Comparison of ENCODE assay signal across 21 cellular contexts in the genomic region with DNA sequence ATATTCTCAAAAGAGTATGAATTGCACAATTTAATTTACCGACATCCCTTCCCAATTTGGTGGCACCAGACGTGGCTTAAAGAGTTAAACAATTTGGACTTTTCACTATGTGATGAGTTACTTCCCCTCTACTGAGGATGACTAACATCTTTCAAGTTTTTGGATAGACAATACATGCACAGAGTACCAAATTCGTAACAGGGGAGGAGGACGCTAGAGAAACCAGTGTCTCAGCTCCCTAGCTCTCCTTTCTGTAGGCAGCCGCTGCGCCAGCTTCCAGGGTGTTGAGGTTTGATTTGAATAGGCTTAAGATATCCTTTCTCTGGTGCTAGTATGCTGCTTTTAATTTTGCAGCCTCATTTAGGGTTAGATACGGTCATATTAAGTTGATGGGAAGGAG.
DNase-seq lines count a peak whose midpoint lies in the region; ATAC-seq and TF ChIP-seq lines count a peak whose summit lies in the region.
"Had no signal": no experiment of that assay in that cellular context is flagged by ENCODE, and none has a peak within 500 bp of the region (broad histone marks: within the 10 kb centered on the region; RNA-seq: fewer than 3 reads in every experiment).

No MANE protein-coding gene starts in this region.

- peak overlapping the region; percentile 34 for H3K27ac Mint-ChIP-seq in activated T-cell treated with anti-CD3 and anti-CD28 coated beads, Interleukin-2, amount 50 U/mL, for 24 hours
- peak overlapping the region; percentile 43 for H3K27ac Mint-ChIP-seq in activated T-helper 2 cell treated with anti-CD3 and anti-CD28 coated beads, Interferon-gamma antibody, Interleukin-2, Interleukin-4, amounts not matched to agents 10 μg/mL and 5 μg/mL and 100 μg/mL, durations not matched to agents 14 hours and 24 hours and 36 hours
- H3K27ac Mint-ChIP-seq in naive B cell (peak overlapping the region; percentile 85 to 96 (median 93)), T-helper 17 cell (no peak overlapping the region)
- H3K27ac Mint-ChIP-seq: natural killer cell; T-helper 2 cell treated with Interferon-gamma antibody and Interleukin-4, amounts not matched to agents 5 μg/mL and 100 μg/mL, for 36 hours had no signal

- ATAC-seq in naive B cell (ENCODE audit: low read depth in 2 of 2) (no peak), GM19324 (IDR thresholded peaks at IDR 0.05; ENCODE audit: low FRiP score, unreplicated experiment) (no peak), T-helper 17 cell (no peak)
- ATAC-seq: natural killer cell, right lobe of liver had no signal

- no peak for DNase-seq in activated T-cell treated with anti-CD3 and anti-CD28 coated beads, Interleukin-2, amount 50 U/mL, for 24 hours
- no peak for DNase-seq in activated T-cell treated with anti-CD3 and anti-CD28 coated beads, Interleukin-2, amount 50 U/mL, for 48 hours
- DNase-seq in activated T-helper 2 cell treated with anti-CD3 and anti-CD28 coated beads, Interferon-gamma antibody, Interleukin-2, Interleukin-4, amounts not matched to agents 10 μg/mL and 5 μg/mL and 100 μg/mL, durations not matched to agents 14 hours and 24 hours and 36 hours (ENCODE audit: low spot score): no peak
- DNase-seq in naive B cell (no peak), transverse colon (no peak), lower leg skin (ENCODE audit: low spot score in 2 of 2) (no peak), T-helper 17 cell (no peak)
- DNase-seq: activated CD4-positive, CD25-positive, alpha-beta regulatory T cell; activated CD8-positive, alpha-beta memory T cell treated with anti-CD3 and anti-CD28 coated beads for 24 hours; left colon; natural killer cell; NCI-H1417 treated with DMSO at 0.1 percent for 48 hours; NCI-H524; right lobe of liver; RPMI8226; SK-N-SH; stimulated activated CD4-positive, alpha-beta T cell treated with anti-CD3 and anti-CD28 coated beads, Interleukin-15, amount 100 ng/mL, for 24 hours; uterus had no signal

- TF ChIP-seq POLR2A in transverse colon (IDR thresholded peaks at IDR 0.05): no peak
- TF ChIP-seq POLR2A in lower leg skin (IDR thresholded peaks at IDR 0.05): no peak

- H3K36me3 ChIP-seq in transverse colon: no peaks in the 10 kb centered on the region
- H3K36me3 ChIP-seq: right lobe of liver, uterus had no signal

- H3K4me3 ChIP-seq in transverse colon: no peak overlapping the region
- H3K4me3 ChIP-seq in lower leg skin (ENCODE audit: low read depth, poor library complexity, severe bottlenecking): no peak overlapping the region
- H3K4me3 ChIP-seq: right lobe of liver, uterus had no signal

- TF ChIP-seq EP300 in transverse colon (IDR thresholded peaks at IDR 0.05; ENCODE audit: low read depth): no peak

- H3K9me3 Mint-ChIP-seq in activated T-cell treated with anti-CD3 and anti-CD28 coated beads, Interleukin-2, amount 50 U/mL, for 24 hours: no peaks in the 10 kb centered on the region
- H3K9me3 Mint-ChIP-seq in activated T-helper 2 cell treated with anti-CD3 and anti-CD28 coated beads, Interferon-gamma antibody, Interleukin-2, Interleukin-4, amounts not matched to agents 10 μg/mL and 5 μg/mL and 100 μg/mL, durations not matched to agents 14 hours and 24 hours and 36 hours: peaks cover 13% of the 10 kb centered on the region
- H3K9me3 Mint-ChIP-seq in naive B cell: peaks cover 0 to 1% (median 0%) of the 10 kb centered on the region in 7 donors
- H3K9me3 Mint-ChIP-seq: natural killer cell had no signal

- intact Hi-C loops in activated T-helper 2 cell treated with anti-CD3 and anti-CD28 coated beads, Interferon-gamma antibody, Interleukin-2, Interleukin-4, amounts not matched to agents 10 μg/mL and 5 μg/mL and 100 μg/mL, durations not matched to agents 14 hours and 24 hours and 36 hours (cut with micrococcal nuclease): loop anchor here (10.0 kb wide), 1 partner anchor 330 kb away; no protein-coding TSS in a partner anchor
- intact Hi-C loops in transverse colon (cut with DNase I; ENCODE audit: low total_unique reads) (no loop called here), lower leg skin (cut with DNase I; ENCODE audit: low total_unique reads) (no loop called here)

- peaks cover 50% of the 10 kb centered on the region for H3K4me1 Mint-ChIP-seq in activated T-cell treated with anti-CD3 and anti-CD28 coated beads, Interleukin-2, amount 50 U/mL, for 24 hours (ENCODE audit: low read depth)
- H3K4me1 Mint-ChIP-seq in activated T-helper 2 cell treated with anti-CD3 and anti-CD28 coated beads, Interferon-gamma antibody, Interleukin-2, Interleukin-4, amounts not matched to agents 10 μg/mL and 5 μg/mL and 100 μg/mL, durations not matched to agents 14 hours and 24 hours and 36 hours (ENCODE audit: low read depth): peaks cover 57% of the 10 kb centered on the region
- H3K4me1 Mint-ChIP-seq in naive B cell (peaks cover 35 to 52% (median 48%) of the 10 kb centered on the region in 3 donors), T-helper 17 cell (peaks cover 18% of the 10 kb centered on the region)

- no peak overlapping the region for H3K4me3 Mint-ChIP-seq in activated T-cell treated with anti-CD3 and anti-CD28 coated beads, Interleukin-2, amount 50 U/mL, for 24 hours
- H3K4me3 Mint-ChIP-seq in activated T-helper 2 cell treated with anti-CD3 and anti-CD28 coated beads, Interferon-gamma antibody, Interleukin-2, Interleukin-4, amounts not matched to agents 10 μg/mL and 5 μg/mL and 100 μg/mL, durations not matched to agents 14 hours and 24 hours and 36 hours (ENCODE audit: low read depth): no peak overlapping the region
- H3K4me3 Mint-ChIP-seq in naive B cell (no peak overlapping the region), T-helper 17 cell (no peak overlapping the region)
- H3K4me3 Mint-ChIP-seq: natural killer cell; T-helper 2 cell treated with Interferon-gamma antibody and Interleukin-4, amounts not matched to agents 5 μg/mL and 100 μg/mL, for 36 hours had no signal

- TF ChIP-seq CTCF in transverse colon (IDR thresholded peaks at IDR 0.05) (no peak), lower leg skin (IDR thresholded peaks at IDR 0.05) (no peak)

- in situ Hi-C loops in transverse colon (cut with MboI; ENCODE audit: low pct_ligation_motif_present in 1 of 4, low pct_unique_long_range_greater_than_20kb in 1 of 4, low sequenced_read_pairs in 3 of 4): no loop called here

- H3K9me3 ChIP-seq in transverse colon (no peaks in the 10 kb centered on the region), T-helper 17 cell (ENCODE audit: control insufficient read depth, low read length, poor library complexity, severe bottlenecking) (no peaks in the 10 kb centered on the region)
- H3K9me3 ChIP-seq: right lobe of liver, SK-N-SH, uterus had no signal

- peaks cover 0 to 7% (median 0%) of the 10 kb centered on the region in 4 donors for H3K4me1 ChIP-seq in transverse colon
- H3K4me1 ChIP-seq: parathyroid adenoma, right lobe of liver had no signal

- WGBS in transverse colon (ENCODE audit: low coverage in 1 of 2), 2 donors: 71 to 88% methylated on average over 7 of the region's 7 CpGs
- 87 to 88% methylated on average over 7 of the region's 7 CpGs for WGBS in lower leg skin, 2 donors

- no peaks in the 10 kb centered on the region for H3K27me3 ChIP-seq in transverse colon
- H3K27me3 ChIP-seq: right lobe of liver, uterus had no signal

- no peaks in the 10 kb centered on the region for H3K27me3 Mint-ChIP-seq in activated T-cell treated with anti-CD3 and anti-CD28 coated beads, Interleukin-2, amount 50 U/mL, for 24 hours
- no peaks in the 10 kb centered on the region for H3K27me3 Mint-ChIP-seq in activated T-helper 2 cell treated with anti-CD3 and anti-CD28 coated beads, Interferon-gamma antibody, Interleukin-2, Interleukin-4, amounts not matched to agents 10 μg/mL and 5 μg/mL and 100 μg/mL, durations not matched to agents 14 hours and 24 hours and 36 hours (ENCODE audit: low read depth)
- no peaks in the 10 kb centered on the region for H3K27me3 Mint-ChIP-seq in naive B cell
- no peaks in the 10 kb centered on the region for H3K27me3 Mint-ChIP-seq in T-helper 17 cell

- peak overlapping the region; percentile 7 to 65 (median 38) for H3K27ac ChIP-seq in transverse colon
- H3K27ac ChIP-seq: parathyroid adenoma, right lobe of liver had no signal

- peaks cover 31% of the 10 kb centered on the region for H3K36me3 Mint-ChIP-seq in activated T-cell treated with anti-CD3 and anti-CD28 coated beads, Interleukin-2, amount 50 U/mL, for 24 hours (ENCODE audit: low read depth)
- peaks cover 29% of the 10 kb centered on the region for H3K36me3 Mint-ChIP-seq in activated T-helper 2 cell treated with anti-CD3 and anti-CD28 coated beads, Interferon-gamma antibody, Interleukin-2, Interleukin-4, amounts not matched to agents 10 μg/mL and 5 μg/mL and 100 μg/mL, durations not matched to agents 14 hours and 24 hours and 36 hours (ENCODE audit: low read depth)
- H3K36me3 Mint-ChIP-seq in naive B cell (peaks cover 0 to 18% of the 10 kb centered on the region in 2 donors), T-helper 17 cell (ENCODE audit: low read depth) (peaks cover 8% of the 10 kb centered on the region)
- H3K36me3 Mint-ChIP-seq: natural killer cell had no signal
